ENCODE assay signal across 1 cellular context in the genomic region with DNA sequence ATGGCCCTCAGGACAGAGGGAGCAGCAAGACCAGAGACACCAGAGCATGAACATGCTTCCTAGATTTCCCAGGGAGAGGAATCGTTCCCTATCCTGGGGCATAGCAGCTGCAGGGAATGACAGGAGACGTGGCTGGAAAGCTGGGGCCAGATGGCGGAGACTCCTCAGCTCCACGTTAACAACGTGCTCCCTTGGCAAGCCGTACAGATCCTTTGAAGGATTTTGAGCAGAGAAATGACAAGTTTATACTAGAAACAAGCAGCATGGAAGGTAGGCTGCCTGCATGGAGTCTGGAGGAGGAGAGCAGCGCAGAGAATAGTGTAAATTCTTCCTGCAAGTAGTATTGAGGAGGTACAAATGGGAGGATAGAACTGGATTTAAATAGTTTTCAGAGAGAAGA.
TF ChIP-seq lines count a peak whose summit lies in the region.

No MANE protein-coding gene starts in this region.

TF ChIP-seq in K562, 482 proteins besides CTCF, POLR2A, EP300 and RAD21:
- TF ChIP-seq POLR2AphosphoS5 (IDR thresholded peaks at IDR 0.05; ENCODE audit: control insufficient read depth, insufficient read depth, low read depth, low read length) (0 out of 2 replicates have a peak, but pooled peaks have one; percentile 48), ARID3B (CRISPR knock-in tag; IDR thresholded peaks at IDR 0.05; ENCODE audit: borderline replicate concordance) (no peak), POLR2B (IDR thresholded peaks at IDR 0.05; ENCODE audit: low read depth, partially characterized antibody) (peak; percentile 19)
- TF ChIP-seq, protein P1, sequence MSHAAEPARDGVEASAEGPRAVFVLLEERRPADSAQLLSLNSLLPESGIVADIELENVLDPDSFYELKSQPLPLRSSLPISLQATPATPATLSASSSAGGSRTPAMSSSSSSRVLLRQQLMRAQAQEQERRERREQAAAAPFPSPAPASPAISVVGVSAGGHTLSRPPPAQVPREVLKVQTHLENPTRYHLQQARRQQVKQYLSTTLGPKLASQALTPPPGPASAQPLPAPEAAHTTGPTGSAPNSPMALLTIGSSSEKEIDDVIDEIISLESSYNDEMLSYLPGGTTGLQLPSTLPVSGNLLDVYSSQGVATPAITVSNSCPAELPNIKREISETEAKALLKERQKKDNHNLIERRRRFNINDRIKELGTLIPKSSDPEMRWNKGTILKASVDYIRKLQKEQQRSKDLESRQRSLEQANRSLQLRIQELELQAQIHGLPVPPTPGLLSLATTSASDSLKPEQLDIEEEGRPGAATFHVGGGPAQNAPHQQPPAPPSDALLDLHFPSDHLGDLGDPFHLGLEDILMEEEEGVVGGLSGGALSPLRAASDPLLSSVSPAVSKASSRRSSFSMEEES (CRISPR knock-in tag; IDR thresholded peaks at IDR 0.05): no peak
